ENCODE assay signal across 8 cellular contexts in the genomic region with DNA sequence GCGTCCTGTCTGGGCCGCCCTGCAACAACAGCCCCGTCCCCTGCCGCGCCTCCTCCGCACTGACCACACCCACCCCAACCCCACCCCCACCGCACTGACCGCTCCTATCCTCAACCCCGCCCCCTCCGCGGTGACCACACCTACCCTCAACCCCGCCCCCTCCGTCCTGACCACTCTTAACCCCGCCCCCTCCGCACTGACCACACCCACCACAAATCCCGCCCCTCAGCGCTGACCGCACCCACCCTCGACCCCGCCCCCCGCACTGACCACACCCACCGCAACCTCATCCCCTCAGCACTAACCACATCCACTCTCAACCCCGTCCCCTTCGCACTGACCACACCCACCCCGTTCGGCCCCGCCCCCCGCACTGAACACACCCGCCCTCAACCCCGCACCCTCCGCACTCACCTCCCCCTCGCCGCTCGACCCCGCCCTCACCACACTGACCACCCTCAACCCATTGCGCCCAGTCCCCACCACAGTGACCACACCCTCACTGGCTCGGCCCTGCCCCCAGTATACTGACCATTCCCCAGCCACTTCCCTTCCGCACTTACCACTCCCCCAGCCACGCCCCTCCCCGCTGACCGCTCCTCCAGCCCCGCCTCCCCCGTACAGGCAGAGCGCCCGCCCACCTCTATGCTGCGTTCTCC. TPM values are rescaled to one million over a fixed set of nuclear protein-coding genes. Genes with fewer than 3 reads are reported as not detected.
DNase-seq lines count a peak whose midpoint lies in the region; ATAC-seq, FAIRE-seq and TF ChIP-seq lines count a peak whose summit lies in the region.

No MANE protein-coding gene starts in this region.

- no peaks in the 10 kb centered on the region for H3K9me3 ChIP-seq in kidney (ENCODE audit: control insufficient read depth in 1 of 2, low read length in 2 of 2)

- peak overlapping the region; percentile 47 to 51 for H3K27ac ChIP-seq in kidney (ENCODE audit: low read depth in 2 of 2, low read length in 2 of 2)

- DNase-seq in CD1c-positive myeloid dendritic cell (ENCODE audit: extremely low spot score) = peak; percentile 95
- peak; percentile 75 for DNase-seq in MV-4-11 (lab: John Stamatoyannopoulos, UW)
- DNase-seq in activated CD4-positive, CD25-positive, alpha-beta regulatory T cell treated with anti-CD3 and anti-CD28 coated beads, Interleukin-2, amount 50 U/mL, for 72 hours = peak; percentile 76
- peak; percentile 16 to 40 for DNase-seq in central memory CD8-positive, alpha-beta T cell (ENCODE audit: low spot score in 2 of 2)
- DNase-seq in kidney = peak; percentile 99
- DNase-seq in stimulated activated CD4-positive, alpha-beta T cell treated with anti-CD3 and anti-CD28 coated beads, Interleukin-12 subunit alpha, Interleukin-12 subunit beta, amount 100 ng/mL, for 4 hours = peak; percentile 56

- H3K9me3 Mint-ChIP-seq in central memory CD8-positive, alpha-beta T cell = no peaks in the 10 kb centered on the region

- TF ChIP-seq CTCF in kidney (IDR thresholded peaks at IDR 0.05; ENCODE audit: borderline replicate concordance, extremely low read depth, insufficient read depth) = no peak

- H3K36me3 ChIP-seq in kidney (ENCODE audit: control insufficient read depth in 1 of 2, insufficient read depth in 2 of 2, low read length in 2 of 2) = no peaks in the 10 kb centered on the region

- no peak overlapping the region for H3K9ac ChIP-seq in kidney (ENCODE audit: low read length in 2 of 2)

- H3K4me3 Mint-ChIP-seq in central memory CD8-positive, alpha-beta T cell = peak overlapping the region; percentile 69

- H3K4me1 Mint-ChIP-seq in central memory CD8-positive, alpha-beta T cell = peaks cover 20% of the 10 kb centered on the region

- H3K4me1 ChIP-seq in kidney (ENCODE audit: control insufficient read depth in 1 of 2, insufficient read depth in 1 of 2, low read depth in 1 of 2, low read length in 2 of 2) = peaks cover 0 to 2% of the 10 kb centered on the region in 2 donors

- peak; percentile 36 for ATAC-seq in GM21717 (IDR thresholded peaks at IDR 0.05; ENCODE audit: unreplicated experiment)
- ATAC-seq in central memory CD8-positive, alpha-beta T cell (replicated peaks; ENCODE audit: extremely low read depth, poor library complexity, severe bottlenecking) = peak; percentile 44
- ATAC-seq in GM18519 (IDR thresholded peaks at IDR 0.05; ENCODE audit: low FRiP score, unreplicated experiment) = no peak

- H3K27me3 Mint-ChIP-seq in central memory CD8-positive, alpha-beta T cell = peaks cover 38% of the 10 kb centered on the region

- intact Hi-C loops in kidney (cut with DNase I) = no loop called here

- H3K4me3 ChIP-seq in kidney (ENCODE audit: low read length in 2 of 2) = peak overlapping the region; percentile 47 to 52

- H3K27ac Mint-ChIP-seq in central memory CD8-positive, alpha-beta T cell (ENCODE audit: low read depth) = peak overlapping the region; percentile 82

- H3K36me3 Mint-ChIP-seq in central memory CD8-positive, alpha-beta T cell (ENCODE audit: insufficient read depth) = peaks cover 12% of the 10 kb centered on the region

- FAIRE-seq in kidney (lab: Jason Lieb, UNC) = no peak

RNA-seq across cellular contexts. Expression of gene F2RL3, which starts 8.2 kb away (rescaled TPM):
- total RNA-seq in kidney = 3.2 TPM
- polyA plus RNA-seq in kidney (ENCODE audit: insufficient read depth, low read depth, low replicate concordance) = 1.4 TPM

Comparison
In these comparisons a context has a peak if more than half of its experiments do, and no peak if none do; other contexts are left out.
1. DNase-seq: peak in every context shown above with its lines; median percentile 99 in kidney; 95 in CD1c-positive myeloid dendritic cell; 76 in activated CD4-positive, CD25-positive, alpha-beta regulatory T cell treated with anti-CD3 and anti-CD28 coated beads, Interleukin-2, amount 50 U/mL, for 72 hours; 75 in MV-4-11; 56 in stimulated activated CD4-positive, alpha-beta T cell treated with anti-CD3 and anti-CD28 coated beads, Interleukin-12 subunit alpha, Interleukin-12 subunit beta, amount 100 ng/mL, for 4 hours; 28 in central memory CD8-positive, alpha-beta T cell.